Comparison of ENCODE assay signal across 17 cellular contexts in the genomic region with DNA sequence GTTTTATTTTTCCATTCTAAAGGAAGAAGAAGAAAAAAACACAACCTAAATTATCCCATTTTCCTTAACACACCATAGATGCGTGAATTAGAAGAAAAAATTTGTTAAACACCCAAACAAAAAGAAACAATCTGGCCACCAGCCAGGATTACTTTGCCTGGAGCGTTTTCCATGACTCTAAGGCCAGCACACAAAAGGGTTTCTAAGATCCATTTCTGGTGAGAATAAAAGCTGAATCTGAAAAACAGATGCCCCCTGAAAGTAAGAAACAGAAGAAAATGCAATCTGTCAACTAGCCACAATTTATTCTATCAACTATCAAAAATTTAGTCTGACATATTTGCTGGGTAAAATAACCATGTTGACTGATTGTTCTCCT.
DNase-seq lines count a peak whose midpoint lies in the region; ATAC-seq, FAIRE-seq and TF ChIP-seq lines count a peak whose summit lies in the region.
"Had no signal": no experiment of that assay in that cellular context is flagged by ENCODE, and none has a peak within 500 bp of the region (broad histone marks: within the 10 kb centered on the region; RNA-seq: fewer than 3 reads in every experiment).

No MANE protein-coding gene starts in this region.

- H3K36me3 ChIP-seq in BJ (ENCODE audit: control insufficient read depth, insufficient read depth, low read length): no peaks in the 10 kb centered on the region
- H3K36me3 ChIP-seq: left ventricle myocardium inferior, tibial nerve had no signal

- no peak for TF ChIP-seq POLR2A in GM12892 (IDR thresholded peaks at IDR 0.05; ENCODE audit: low read depth, low read length)

- H3K4me1 ChIP-seq in foreskin keratinocyte: peaks cover 8% of the 10 kb centered on the region
- H3K4me1 ChIP-seq: left ventricle myocardium inferior, tibial nerve had no signal

- peak; percentile 39 for ATAC-seq in foreskin keratinocyte
- ATAC-seq in HG02870 (IDR thresholded peaks at IDR 0.05; ENCODE audit: unreplicated experiment): no peak
- ATAC-seq: natural killer cell treated with Interleukin-12 subunit alpha and Interleukin-12 subunit beta and Interleukin-15 and Interleukin-18, amount 100 ng/mL, for 72 hours had no signal

- DNase-seq in BJ (ENCODE audit: low read depth): peak; percentile 40
- DNase-seq in M059J (ENCODE audit: low read depth): peak; percentile 97
- peak; percentile 17 for DNase-seq in SK-MEL-5 (ENCODE audit: low read depth, low spot score)
- DNase-seq in foreskin keratinocyte: peak in 1 of 2 donors; percentile 68
- DNase-seq in mucosa of gallbladder (ENCODE audit: low spot score): no peak
- no peak for DNase-seq in iPS-NIHi7 (ENCODE audit: extremely low spot score)
- DNase-seq in GM12892 (ENCODE audit: insufficient read length): no peak
- DNase-seq: activated naive CD4-positive, alpha-beta T cell treated with Interleukin-2 at 50 U/mL for 16 hours; caudate nucleus; left ventricle myocardium inferior; NCI-H146; retina; stimulated activated CD4-positive, alpha-beta T cell treated with anti-CD3 and anti-CD28 coated beads, Interleukin-1b, Interleukin-23, amount 100 ng/mL, for 48 hours had no signal

- CTCF ChIA-PET in BJ (lab: Yijun Ruan, JAX): interaction anchor here (0.8 to 1.2 kb wide), 3 partner anchors 10 to 74 kb away, joined by 4 to 5 read pairs (median 4); no protein-coding TSS in a partner anchor

- no peak for FAIRE-seq in GM12892 (lab: Jason Lieb, UNC)

- H3K27me3 ChIP-seq in BJ (ENCODE audit: control insufficient read depth, insufficient read depth, low read length): no peaks in the 10 kb centered on the region
- H3K27me3 ChIP-seq in foreskin keratinocyte: peaks cover 24% of the 10 kb centered on the region
- H3K27me3 ChIP-seq: tibial nerve had no signal

- peak overlapping the region; percentile 30 for H3K27ac ChIP-seq in foreskin keratinocyte
- H3K27ac ChIP-seq: left ventricle myocardium inferior, tibial nerve, VCaP had no signal

- in situ Hi-C loops in SK-MEL-5 (cut with HindIII; ENCODE audit: low pct_unique_long_range_greater_than_20kb, low sequenced_read_pairs): no loop called here

- H3K4me3 ChIP-seq in BJ (ENCODE audit: low read depth, low read length): no peak overlapping the region
- H3K4me3 ChIP-seq: left ventricle myocardium inferior, tibial nerve had no signal

- POLR2A ChIA-PET in BJ (lab: Charles Lee): no interaction called here

- TF ChIP-seq CTCF in BJ (IDR thresholded peaks at IDR 0.05; ENCODE audit: insufficient read depth, low read depth, low read length) (no peak), foreskin keratinocyte (conservative IDR thresholded peaks at IDR 0.05) (no peak)

Comparison
In these comparisons a context has a peak if more than half of its experiments do, and no peak if none do; other contexts are left out.
1. DNase-seq: peak in BJ (single experiment), M059J (single experiment) and SK-MEL-5 (single experiment); none in mucosa of gallbladder (single experiment), iPS-NIHi7 (single experiment) and GM12892 (single experiment).